ENCODE assay signal across 26 cellular contexts in genomic region chr17:49204521-49204920, GRCh38. TPM values are rescaled to one million over a fixed set of nuclear protein-coding genes. Genes with fewer than 3 reads are reported as not detected.
"Had no signal": no experiment of that assay in that cellular context is flagged by ENCODE, and none has a peak within 500 bp of the region (broad histone marks: within the 10 kb centered on the region; RNA-seq: fewer than 3 reads in every experiment).

No MANE protein-coding gene starts in this region.

- H3K4me3 ChIP-seq: adrenal gland, breast epithelium, coronary artery, esophagus muscularis mucosa, left lung, prostate gland, right atrium auricular region, skin epidermis, stomach, vagina had no signal

- H3K36me3 ChIP-seq: adrenal gland, breast epithelium, esophagus muscularis mucosa, left lung, prostate gland, right atrium auricular region, stomach, vagina had no signal

- H3K27ac ChIP-seq: adrenal gland, breast epithelium, coronary artery, esophagus muscularis mucosa, left lung, prostate gland, right atrium auricular region, skin epidermis, stomach, vagina had no signal

- H3K4me3 Mint-ChIP-seq: activated naive CD4-positive, alpha-beta T cell treated with anti-CD3 and anti-CD28 coated beads, Interleukin-2, amount 50 U/mL, for 24 hours; activated T-cell treated with anti-CD3 and anti-CD28 coated beads, Interleukin-2, amount 50 U/mL, for 72 hours; mesothelial cell of epicardium; nephron progenitor cell; T-helper 2 cell treated with Interferon-gamma antibody and Interleukin-4, amounts not matched to agents 5 μg/mL and 100 μg/mL, for 36 hours had no signal

- H3K9me3 ChIP-seq: adrenal gland, breast epithelium, esophagus muscularis mucosa, left lung, prostate gland, right atrium auricular region, stomach, vagina had no signal

- H3K9me3 Mint-ChIP-seq: activated naive CD4-positive, alpha-beta T cell treated with anti-CD3 and anti-CD28 coated beads, Interleukin-2, amount 50 U/mL, for 24 hours; activated T-cell treated with anti-CD3 and anti-CD28 coated beads, Interleukin-2, amount 50 U/mL, for 72 hours; mesothelial cell of epicardium; nephron progenitor cell; T-helper 2 cell treated with Interferon-gamma antibody and Interleukin-4, amounts not matched to agents 5 μg/mL and 100 μg/mL, for 36 hours had no signal

- H3K27ac Mint-ChIP-seq: activated naive CD4-positive, alpha-beta T cell treated with anti-CD3 and anti-CD28 coated beads, Interleukin-2, amount 50 U/mL, for 24 hours; activated T-cell treated with anti-CD3 and anti-CD28 coated beads, Interleukin-2, amount 50 U/mL, for 72 hours; mesothelial cell of epicardium; T-helper 2 cell treated with Interferon-gamma antibody and Interleukin-4, amounts not matched to agents 5 μg/mL and 100 μg/mL, for 36 hours had no signal

- DNase-seq: activated CD4-positive, alpha-beta T cell treated with anti-CD3 and anti-CD28 coated beads, Interleukin-2, amount 50 U/mL, for 4 hours; activated gamma-delta T cell; activated T-cell treated with anti-CD3 and anti-CD28 coated beads, Interleukin-2, amount 50 U/mL, for 72 hours; adrenal gland; glutamatergic neuron; hypothalamus; kidney; left lung; nephron progenitor cell; occipital lobe; stimulated activated CD4-positive, alpha-beta T cell treated with anti-CD3 and anti-CD28 coated beads, Interleukin-4, amount 100 ng/mL, for 1 hour; stomach; trophoblast cell had no signal

- H3K27me3 ChIP-seq: right atrium auricular region, vagina had no signal

- H3K4me1 Mint-ChIP-seq: mesothelial cell of epicardium had no signal

- H3K36me3 Mint-ChIP-seq: mesothelial cell of epicardium had no signal

- H3K27me3 Mint-ChIP-seq: activated naive CD4-positive, alpha-beta T cell treated with anti-CD3 and anti-CD28 coated beads, Interleukin-2, amount 50 U/mL, for 24 hours had no signal

- H3K4me1 ChIP-seq: adrenal gland, breast epithelium, prostate gland had no signal

RNA-seq across cellular contexts. Expression of gene GNGT2, which starts 5.9 kb away (rescaled TPM):
- total RNA-seq: astrocyte, mesothelial cell of epicardium had no signal

RNA-seq across cellular contexts. Expression of gene PHOSPHO1, which starts 26.1 kb away (rescaled TPM):
- total RNA-seq: activated CD8-positive, alpha-beta memory T cell treated with anti-CD3 and anti-CD28 coated beads for 36 hours; lung microvascular endothelial cell; vagina had no signal
